ENCODE assay signal across 18 cellular contexts in the genomic region with DNA sequence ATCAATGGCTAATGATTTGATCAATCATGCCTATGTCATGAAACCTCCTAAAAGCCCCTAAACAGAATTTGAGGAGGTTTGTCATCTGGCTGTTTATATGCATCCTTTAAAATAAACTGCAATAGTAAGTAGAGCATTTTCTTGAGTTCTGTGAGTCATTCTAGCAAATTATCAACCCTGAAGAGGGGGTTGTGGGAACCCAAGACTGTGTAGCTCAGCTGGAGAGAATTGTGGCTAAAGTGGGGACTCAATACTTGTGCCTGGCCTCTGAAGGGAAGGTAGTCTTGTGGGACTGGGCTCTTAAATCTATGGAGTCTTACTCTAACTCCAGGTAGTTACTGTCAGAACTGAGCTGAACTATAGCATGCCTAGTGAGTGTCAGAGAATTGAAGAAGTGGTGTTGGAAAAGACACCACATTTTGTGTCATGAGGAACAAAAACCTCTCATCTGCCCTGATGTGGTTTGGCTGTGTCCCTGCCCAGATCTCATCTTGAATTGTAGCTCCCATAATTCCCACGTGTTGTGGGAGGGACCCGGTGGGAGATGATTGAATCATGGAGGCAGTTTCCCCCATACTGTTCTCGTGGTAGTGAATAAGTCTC.
"Had no signal": no experiment of that assay in that cellular context is flagged by ENCODE, and none has a peak within 500 bp of the region (broad histone marks: within the 10 kb centered on the region; RNA-seq: fewer than 3 reads in every experiment).

No MANE protein-coding gene starts in this region.

- H3K9me3 Mint-ChIP-seq: dendritic cell treated with granulocyte-macrophage colony-stimulating factor and Interleukin-4, amounts not matched to agents 40 ng/mL and 50 ng/mL, for 4 days had no signal

- DNase-seq: activated CD4-positive, alpha-beta memory T cell treated with anti-CD3 and anti-CD28 coated beads, Interleukin-2, amount 10 ng/mL, durations not matched to agents 7 days and 5 days; activated CD4-positive, alpha-beta T cell treated with anti-CD3 and anti-CD28 coated beads for 36 hours; activated gamma-delta T cell treated with Interleukin-2 at 50 U/mL for 16 hours; activated naive CD8-positive, alpha-beta T cell treated with anti-CD3 and anti-CD28 coated beads for 36 hours; activated T-cell treated with anti-CD3 and anti-CD28 coated beads, Interleukin-2, amount 50 U/mL, for 72 hours; brain microvascular endothelial cell; hypothalamus; left cardiac atrium; lower lobe of right lung; midbrain; retina; stimulated activated CD4-positive, alpha-beta T cell treated with anti-CD3 and anti-CD28 coated beads, Interleukin-4, amount 100 ng/mL, for 1 hour; stimulated activated CD8-positive, alpha-beta memory T cell treated with anti-CD3 and anti-CD28 coated beads, Interleukin-4, amount 100 ng/mL, for 48 hours; upper lobe of left lung had no signal

- H2AFZ ChIP-seq: parathyroid adenoma had no signal

- H3K4me3 ChIP-seq: lower lobe of right lung, upper lobe of left lung had no signal

- H3K27me3 ChIP-seq: brain microvascular endothelial cell, upper lobe of left lung had no signal

- H3K4me1 Mint-ChIP-seq: activated CD4-positive, alpha-beta memory T cell treated with anti-CD3 and anti-CD28 coated beads, Interleukin-2, amount 10 ng/mL, durations not matched to agents 7 days and 5 days; activated CD4-positive, alpha-beta T cell treated with anti-CD3 and anti-CD28 coated beads for 36 hours; activated naive CD8-positive, alpha-beta T cell treated with anti-CD3 and anti-CD28 coated beads for 36 hours had no signal

- H3K4me1 ChIP-seq: lower lobe of right lung, parathyroid adenoma, upper lobe of left lung had no signal

- H3K9me3 ChIP-seq: lower lobe of right lung, upper lobe of left lung had no signal

- ATAC-seq: activated CD4-positive, alpha-beta T cell treated with anti-CD3 and anti-CD28 coated beads for 36 hours; activated T-cell treated with anti-CD3 and anti-CD28 coated beads, Interleukin-2, amount 50 U/mL, for 72 hours; left cardiac atrium; lower lobe of right lung had no signal

- H3K4me3 Mint-ChIP-seq: activated CD4-positive, alpha-beta memory T cell treated with anti-CD3 and anti-CD28 coated beads, Interleukin-2, amount 10 ng/mL, durations not matched to agents 7 days and 5 days; activated CD4-positive, alpha-beta T cell treated with anti-CD3 and anti-CD28 coated beads for 36 hours; activated naive CD8-positive, alpha-beta T cell treated with anti-CD3 and anti-CD28 coated beads for 36 hours; activated T-cell treated with anti-CD3 and anti-CD28 coated beads, Interleukin-2, amount 50 U/mL, for 72 hours; dendritic cell treated with granulocyte-macrophage colony-stimulating factor and Interleukin-4, amounts not matched to agents 40 ng/mL and 50 ng/mL, for 4 days; stimulated activated naive CD8-positive, alpha-beta T cell treated with anti-CD3 and anti-CD28 coated beads, Interleukin-15, Interleukin-2, amounts not matched to agents 100 ng/mL and 50 ng/mL, for 24 hours had no signal

- H3K36me3 Mint-ChIP-seq: activated naive CD8-positive, alpha-beta T cell treated with anti-CD3 and anti-CD28 coated beads for 36 hours had no signal

- H3K27ac ChIP-seq: brain microvascular endothelial cell, lower lobe of right lung, parathyroid adenoma, upper lobe of left lung, VCaP had no signal

- H3K27me3 Mint-ChIP-seq: activated CD4-positive, alpha-beta memory T cell treated with anti-CD3 and anti-CD28 coated beads, Interleukin-2, amount 10 ng/mL, durations not matched to agents 7 days and 5 days; activated CD4-positive, alpha-beta T cell treated with anti-CD3 and anti-CD28 coated beads for 36 hours; activated naive CD8-positive, alpha-beta T cell treated with anti-CD3 and anti-CD28 coated beads for 36 hours; dendritic cell treated with granulocyte-macrophage colony-stimulating factor and Interleukin-4, amounts not matched to agents 40 ng/mL and 50 ng/mL, for 4 days; stimulated activated naive CD8-positive, alpha-beta T cell treated with anti-CD3 and anti-CD28 coated beads, Interleukin-15, Interleukin-2, amounts not matched to agents 100 ng/mL and 50 ng/mL, for 24 hours had no signal

- H3K9ac ChIP-seq: parathyroid adenoma had no signal

- H3K79me2 ChIP-seq: parathyroid adenoma had no signal

- H3K36me3 ChIP-seq: brain microvascular endothelial cell, lower lobe of right lung, upper lobe of left lung had no signal
